ENCODE assay signal across 17 cellular contexts in genomic region chr18:10391506-10391905, GRCh38.
DNase-seq lines count a peak whose midpoint lies in the region; ATAC-seq and TF ChIP-seq lines count a peak whose summit lies in the region.
"Had no signal": no experiment of that assay in that cellular context is flagged by ENCODE, and none has a peak within 500 bp of the region (broad histone marks: within the 10 kb centered on the region; RNA-seq: fewer than 3 reads in every experiment).

No MANE protein-coding gene starts in this region.

- peak overlapping the region; percentile 1 for H3K27ac Mint-ChIP-seq in activated T-cell treated with anti-CD3 and anti-CD28 coated beads, Interleukin-2, amount 50 U/mL, for 72 hours

- TF ChIP-seq CTCF in esophagus muscularis mucosa (IDR thresholded peaks at IDR 0.05), result no peak

- no peak for TF ChIP-seq EP300 in esophagus muscularis mucosa (IDR thresholded peaks at IDR 0.05)

- no peaks in the 10 kb centered on the region for H3K9me3 ChIP-seq in esophagus muscularis mucosa
- H3K9me3 ChIP-seq: prostate gland, SJSA1 had no signal

- no peaks in the 10 kb centered on the region for H3K4me1 ChIP-seq in esophagus muscularis mucosa
- H3K4me1 ChIP-seq: prostate gland, SJSA1 had no signal

- H3K4me3 ChIP-seq in esophagus muscularis mucosa, result no peak overlapping the region
- H3K4me3 ChIP-seq: prostate gland, SJSA1 had no signal

- no peaks in the 10 kb centered on the region for H3K36me3 ChIP-seq in esophagus muscularis mucosa
- H3K36me3 ChIP-seq: prostate gland, SJSA1 had no signal

- TF ChIP-seq POLR2A in esophagus muscularis mucosa (IDR thresholded peaks at IDR 0.05; ENCODE audit: low read depth), result no peak

- no peaks in the 10 kb centered on the region for H3K27me3 ChIP-seq in esophagus muscularis mucosa
- H3K27me3 ChIP-seq: SJSA1 had no signal

- H3K27me3 Mint-ChIP-seq in activated T-cell treated with anti-CD3 and anti-CD28 coated beads, Interleukin-2, amount 50 U/mL, for 72 hours (ENCODE audit: low read depth), result peaks cover 8% of the 10 kb centered on the region
- H3K27me3 Mint-ChIP-seq in activated T-cell treated with anti-CD3 and anti-CD28 coated beads, Interleukin-2, amount 50 U/mL, for 4 hours (ENCODE audit: low read depth), result peaks cover 15% of the 10 kb centered on the region

- intact Hi-C loops in esophagus muscularis mucosa (cut with DNase I), result no loop called here

- DNase-seq in activated T-cell treated with anti-CD3 and anti-CD28 coated beads, Interleukin-2, amount 50 U/mL, for 72 hours, result no peak
- DNase-seq in activated T-cell treated with anti-CD3 and anti-CD28 coated beads, Interleukin-2, amount 50 U/mL, for 4 hours, result no peak
- no peak for DNase-seq in COLO829 (ENCODE audit: low spot score)
- no peak for DNase-seq in esophagus muscularis mucosa (ENCODE audit: extremely low spot score)
- no peak for DNase-seq in NCI-H345 (lab: John Stamatoyannopoulos, UW)
- no peak for DNase-seq in NCI-H2081 (lab: John Stamatoyannopoulos, UW)
- DNase-seq: activated CD4-positive, CD25-positive, alpha-beta regulatory T cell treated with anti-CD3 and anti-CD28 coated beads, Interleukin-2, amount 50 U/mL, for 72 hours; activated naive CD4-positive, alpha-beta T cell treated with Interleukin-2 at 50 U/mL for 16 hours; cerebellar nuclear complex; DMS153; NCI-H526; stimulated activated CD4-positive, alpha-beta T cell treated with anti-CD3 and anti-CD28 coated beads, Interleukin-2, amount 100 ng/mL, for 24 hours; stimulated activated naive CD4-positive, alpha-beta T cell treated with Interleukin-2 at 50 U/mL for 16 hours had no signal

- H3K36me3 Mint-ChIP-seq in activated T-cell treated with anti-CD3 and anti-CD28 coated beads, Interleukin-2, amount 50 U/mL, for 72 hours (ENCODE audit: insufficient read depth in 2 of 2), result no peaks in the 10 kb centered on the region
- H3K36me3 Mint-ChIP-seq in activated T-cell treated with anti-CD3 and anti-CD28 coated beads, Interleukin-2, amount 50 U/mL, for 4 hours (ENCODE audit: insufficient read depth), result no peaks in the 10 kb centered on the region

- ATAC-seq in activated T-cell treated with anti-CD3 and anti-CD28 coated beads, Interleukin-2, amount 50 U/mL, for 72 hours (replicated peaks in 1 of 2), result no peak
- ATAC-seq in activated T-cell treated with anti-CD3 and anti-CD28 coated beads, Interleukin-2, amount 50 U/mL, for 4 hours, result no peak
- ATAC-seq in GM21825 (IDR thresholded peaks at IDR 0.05; ENCODE audit: unreplicated experiment), result peak; percentile 83
- peak; percentile 58 for ATAC-seq in HG03280 (IDR thresholded peaks at IDR 0.05; ENCODE audit: unreplicated experiment)

- H3K4me3 Mint-ChIP-seq in activated T-cell treated with anti-CD3 and anti-CD28 coated beads, Interleukin-2, amount 50 U/mL, for 72 hours, result peak overlapping the region; percentile 13 to 17
- no peak overlapping the region for H3K4me3 Mint-ChIP-seq in activated T-cell treated with anti-CD3 and anti-CD28 coated beads, Interleukin-2, amount 50 U/mL, for 4 hours

- peaks cover 1 to 3% of the 10 kb centered on the region in 2 donors for H3K9me3 Mint-ChIP-seq in activated T-cell treated with anti-CD3 and anti-CD28 coated beads, Interleukin-2, amount 50 U/mL, for 72 hours
- H3K9me3 Mint-ChIP-seq in activated T-cell treated with anti-CD3 and anti-CD28 coated beads, Interleukin-2, amount 50 U/mL, for 4 hours, result no peaks in the 10 kb centered on the region

- no peak overlapping the region for H3K27ac ChIP-seq in esophagus muscularis mucosa (replicated peaks in 1 of 4)
- H3K27ac ChIP-seq: prostate gland, SJSA1 had no signal

- H3K4me1 Mint-ChIP-seq in activated T-cell treated with anti-CD3 and anti-CD28 coated beads, Interleukin-2, amount 50 U/mL, for 72 hours (ENCODE audit: low read depth), result peaks cover 18% of the 10 kb centered on the region
- peaks cover 2% of the 10 kb centered on the region for H3K4me1 Mint-ChIP-seq in activated T-cell treated with anti-CD3 and anti-CD28 coated beads, Interleukin-2, amount 50 U/mL, for 4 hours (ENCODE audit: low read depth)

Comparison
In these comparisons a context has a peak if more than half of its experiments do, and no peak if none do; other contexts are left out.
1. ATAC-seq: peak in GM21825 (single experiment) and HG03280 (single experiment); none in activated T-cell treated with anti-CD3 and anti-CD28 coated beads, Interleukin-2, amount 50 U/mL, for 72 hours (0 of 2) and activated T-cell treated with anti-CD3 and anti-CD28 coated beads, Interleukin-2, amount 50 U/mL, for 4 hours (0 of 2).